Comparison of ENCODE assay signal across 20 cellular contexts in the genomic region with DNA sequence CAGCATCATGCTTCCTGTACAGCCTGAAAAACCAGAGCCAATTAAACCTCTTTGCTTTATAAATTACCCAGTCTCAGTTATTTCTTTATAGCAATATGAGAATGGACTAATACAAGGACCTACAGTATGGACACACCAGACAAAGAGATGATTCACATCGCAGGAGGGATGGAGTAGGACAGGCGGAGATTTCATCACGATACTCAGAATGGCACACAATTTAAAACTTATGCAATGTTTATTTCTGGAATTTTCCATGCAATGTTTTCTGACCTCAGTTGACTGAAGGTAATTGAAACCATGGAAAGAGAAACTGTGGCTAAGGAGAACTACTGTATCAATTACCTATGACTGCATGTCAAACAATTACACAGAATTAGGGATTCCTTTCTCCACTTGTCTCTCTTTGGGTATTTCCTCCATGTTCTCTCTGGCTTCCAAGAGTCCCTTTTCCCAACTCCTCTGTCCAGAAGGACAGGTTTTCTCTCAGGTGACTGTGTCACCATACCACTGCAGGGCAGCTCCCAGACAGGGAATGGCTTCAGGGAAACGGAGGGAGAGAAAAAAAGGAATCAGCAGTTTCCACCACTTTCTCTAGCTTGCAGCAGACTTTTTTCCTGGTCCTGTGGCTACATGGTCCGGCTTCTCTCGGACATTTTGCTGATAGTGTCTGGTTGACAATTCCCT.
"Had no signal": no experiment of that assay in that cellular context is flagged by ENCODE, and none has a peak within 500 bp of the region (broad histone marks: within the 10 kb centered on the region; RNA-seq: fewer than 3 reads in every experiment).

No MANE protein-coding gene starts in this region.

- FAIRE-seq: colon, TTC549 had no signal

- ATAC-seq: esophagus mucosa, heart left ventricle, left cardiac atrium, upper lobe of right lung had no signal

- DNase-seq: activated gamma-delta T cell treated with Interleukin-2 at 50 U/mL for 16 hours; activated T-cell treated with anti-CD3 and anti-CD28 coated beads, Interleukin-2, amount 50 U/mL, for 1 hour; aorta; brain microvascular endothelial cell; central memory CD4-positive, alpha-beta T cell; effector memory CD4-positive, alpha-beta T cell; heart left ventricle; islet precursor cell; left cardiac atrium; occipital lobe; posterior cingulate gyrus; sigmoid colon; spleen; stimulated activated CD4-positive, alpha-beta T cell treated with anti-CD3 and anti-CD28 coated beads, Interleukin-4, amount 100 ng/mL, for 1 hour; stimulated activated naive CD4-positive, alpha-beta T cell treated with Interleukin-2 at 50 U/mL for 16 hours; SW 1271; upper lobe of right lung had no signal

- H3K27ac ChIP-seq: brain microvascular endothelial cell, heart left ventricle, sigmoid colon, spleen, upper lobe of right lung had no signal

- H3K9me3 ChIP-seq: heart left ventricle, sigmoid colon, upper lobe of right lung had no signal

- H3K4me3 ChIP-seq: heart left ventricle, sigmoid colon, spleen, upper lobe of right lung had no signal

- H3K27me3 ChIP-seq: brain microvascular endothelial cell, heart left ventricle, sigmoid colon, spleen, upper lobe of right lung had no signal

- H3K36me3 ChIP-seq: brain microvascular endothelial cell, heart left ventricle, sigmoid colon, spleen, upper lobe of right lung had no signal
